1 cellular context compared by ENCODE assay signal in genomic region chr5:74641778-74642542, GRCh38.
A peak's percentile ranks its signal among the peaks of the same experiment; 100 is the strongest.
TF ChIP-seq lines count a peak whose summit lies in the region.

No MANE protein-coding gene starts in this region.

TF ChIP-seq in K562, 482 proteins besides CTCF, POLR2A, EP300 and RAD21 (continued from another document):
- TF ChIP-seq ZNF41 (CRISPR knock-in tag; conservative IDR thresholded peaks at IDR 0.05) = no peak
- TF ChIP-seq SMC3 (conservative IDR thresholded peaks at IDR 0.05; ENCODE audit: insufficient read depth, low read depth, low read length) = peak; percentile 21; the same call in 1 of the 2 replicates
- TF ChIP-seq ZFX (CRISPR knock-in tag; IDR thresholded peaks at IDR 0.05) = peak; percentile 19; the same call in 1 of the 2 replicates
